23 cellular contexts compared by ENCODE assay signal in the genomic region with DNA sequence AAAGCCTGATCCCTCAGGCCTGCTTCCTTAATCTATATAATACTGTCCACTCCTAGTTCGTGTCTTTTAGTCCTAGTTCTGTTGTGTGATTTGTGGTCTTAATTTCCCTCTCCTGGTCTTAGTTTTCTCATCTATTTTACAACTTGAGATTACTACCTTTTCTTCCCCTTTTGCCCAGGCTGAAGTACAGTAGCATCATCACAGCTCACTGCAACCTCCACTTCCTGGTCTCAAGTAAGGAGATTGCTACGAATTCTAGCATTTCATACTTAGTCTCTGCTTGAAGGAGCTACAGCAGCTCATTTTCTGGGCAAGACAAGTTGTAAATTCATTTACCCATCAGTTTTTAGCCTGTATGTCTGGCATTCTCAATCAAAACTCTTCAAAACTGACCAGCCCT. TPM values are rescaled to one million over a fixed set of nuclear protein-coding genes. Genes with fewer than 3 reads are reported as not detected.
DNase-seq lines count a peak whose midpoint lies in the region; ATAC-seq, FAIRE-seq and TF ChIP-seq lines count a peak whose summit lies in the region.
"Had no signal": no experiment of that assay in that cellular context is flagged by ENCODE, and none has a peak within 500 bp of the region (broad histone marks: within the 10 kb centered on the region; RNA-seq: fewer than 3 reads in every experiment).

No MANE protein-coding gene starts in this region.

- peaks cover 79% of the 10 kb centered on the region for H3K79me2 ChIP-seq in PC-3 (ENCODE audit: low read length)

- no peak for FAIRE-seq in H54 (lab: Jason Lieb, UNC)

- CTCF ChIA-PET in PC-3 (lab: Charles Lee): no interaction called here
- CTCF ChIA-PET in activated CD8-positive, alpha-beta T cell treated with anti-CD3 and anti-CD28 coated beads, Interleukin-2, amount 10 ng/mL, durations not matched to agents 7 days and 5 days (lab: Charles Lee): interaction anchor here (1.3 kb wide), 1 partner anchor 43 kb away, joined by 3 read pairs; no protein-coding TSS in a partner anchor
- CTCF ChIA-PET in Caco-2 (lab: Charles Lee): no interaction called here

- TF ChIP-seq CTCF in PC-3 (conservative IDR thresholded peaks at IDR 0.05; ENCODE audit: low read depth, low read length) (no peak), foreskin keratinocyte (conservative IDR thresholded peaks at IDR 0.05) (no peak), Caco-2 (IDR thresholded peaks at IDR 0.05; ENCODE audit: insufficient read depth in 1 of 2, low read depth in 1 of 2, low read length in 1 of 2, severe bottlenecking in 1 of 2, unreplicated experiment in 1 of 2) (no peak)

- H4K20me1 ChIP-seq in PC-3 (ENCODE audit: low read length): peaks cover 3% of the 10 kb centered on the region; the same call in 1 of the 2 replicates

- no peak overlapping the region for H3K9ac ChIP-seq in PC-3 (ENCODE audit: low read length)

- POLR2A ChIA-PET in PC-3 (lab: Charles Lee; ENCODE audit: unreplicated experiment): no interaction called here
- POLR2A ChIA-PET in activated CD8-positive, alpha-beta T cell treated with anti-CD3 and anti-CD28 coated beads, Interleukin-2, amount 10 ng/mL, durations not matched to agents 7 days and 5 days (lab: Charles Lee): no interaction called here
- POLR2A ChIA-PET in Caco-2 (lab: Charles Lee): no interaction called here

- no peak for DNase-seq in activated naive CD4-positive, alpha-beta T cell (lab: John Stamatoyannopoulos, UW)
- DNase-seq in PC-3 (no peak), foreskin keratinocyte (no peak), H54 (ENCODE audit: insufficient read length, low spot score) (no peak), Caco-2 (no peak), medulla oblongata (ENCODE audit: extremely low spot score) (no peak)
- DNase-seq in activated CD8-positive, alpha-beta T cell treated with anti-CD3 and anti-CD28 coated beads, Interleukin-2, amount 10 ng/mL, durations not matched to agents 7 days and 5 days: no peak
- DNase-seq: ACHN; activated CD4-positive, alpha-beta T cell treated with anti-CD3 and anti-CD28 coated beads, Interleukin-2, amount 50 U/mL, for 4 hours; activated T-cell treated with anti-CD3 and anti-CD28 coated beads for 4 hours; body of pancreas; cortex of kidney; DMS79 treated with DMSO at 0.1 percent for 48 hours; left cardiac atrium; NCI-H146; nucleus accumbens; RPMI8226; stimulated activated naive CD4-positive, alpha-beta T cell; tibial artery had no signal

- H3K36me3 ChIP-seq in PC-3 (ENCODE audit: low read depth, low read length): no peaks in the 10 kb centered on the region
- H3K36me3 ChIP-seq in Caco-2 (ENCODE audit: control insufficient read depth, insufficient read depth, low read length): no peaks in the 10 kb centered on the region; the same call in 1 of the 2 replicates

- H3F3A ChIP-seq in PC-3 (ENCODE audit: low read length, unreplicated experiment): no peaks in the 10 kb centered on the region

- ATAC-seq in PC-3 (no peak), foreskin keratinocyte (no peak)
- no peak for ATAC-seq in activated CD8-positive, alpha-beta T cell treated with anti-CD3 and anti-CD28 coated beads, Interleukin-2, amount 10 ng/mL, durations not matched to agents 7 days and 5 days
- ATAC-seq: activated naive CD4-positive, alpha-beta T cell treated with anti-CD3 and anti-CD28 coated beads, Interleukin-2, amount 50 U/mL, for 72 hours; body of pancreas; left cardiac atrium had no signal

- H3K4me2 ChIP-seq in PC-3 (ENCODE audit: low read length): peak overlapping the region; percentile 15; the same call in 1 of the 2 replicates

- no peak overlapping the region for H3K4me3 ChIP-seq in PC-3 (ENCODE audit: low read length)
- H3K4me3 ChIP-seq in Caco-2 (ENCODE audit: low read depth, low read length): no peak overlapping the region
- H3K4me3 ChIP-seq: body of pancreas, right atrium auricular region, tibial artery had no signal

- H3K9me3 ChIP-seq in PC-3 (ENCODE audit: low read length) (no peaks in the 10 kb centered on the region), Caco-2 (no peaks in the 10 kb centered on the region)
- H3K9me3 ChIP-seq: body of pancreas, right atrium auricular region, tibial artery had no signal

- no TSS peak for BruUV-seq in PC-3 (replicated peaks; lab: Mats Ljungman, UMichigan)
- BruUV-seq in Caco-2 (replicated peaks; lab: Mats Ljungman, UMichigan): no TSS peak

- H3K9me2 ChIP-seq in PC-3 (replicated peaks; ENCODE audit: low read length): no peaks in the 10 kb centered on the region

- H3K4me1 Mint-ChIP-seq in activated naive CD4-positive, alpha-beta T cell treated with anti-CD3 and anti-CD28 coated beads, Interleukin-2, amount 50 U/mL, for 24 hours: peaks cover 71% of the 10 kb centered on the region
- H3K4me1 Mint-ChIP-seq in activated CD8-positive, alpha-beta T cell treated with anti-CD3 and anti-CD28 coated beads, Interleukin-2, amount 10 ng/mL, durations not matched to agents 7 days and 5 days (ENCODE audit: low read depth): peaks cover 29% of the 10 kb centered on the region
- peaks cover 23% of the 10 kb centered on the region for H3K4me1 Mint-ChIP-seq in Caco-2 (ENCODE audit: low read depth, unreplicated experiment)

- no peak for TF ChIP-seq POLR2A in H54 (IDR thresholded peaks at IDR 0.05; ENCODE audit: low read depth, low read length)

- H3K9me3 Mint-ChIP-seq in activated naive CD4-positive, alpha-beta T cell treated with anti-CD3 and anti-CD28 coated beads, Interleukin-2, amount 50 U/mL, for 24 hours: no peaks in the 10 kb centered on the region
- no peaks in the 10 kb centered on the region for H3K9me3 Mint-ChIP-seq in activated CD8-positive, alpha-beta T cell treated with anti-CD3 and anti-CD28 coated beads, Interleukin-2, amount 10 ng/mL, durations not matched to agents 7 days and 5 days (ENCODE audit: insufficient read depth)
- no peaks in the 10 kb centered on the region for H3K9me3 Mint-ChIP-seq in Caco-2 (ENCODE audit: unreplicated experiment)
- H3K9me3 Mint-ChIP-seq: CD14-positive monocyte had no signal

- peak overlapping the region; percentile 3 for H3K27ac Mint-ChIP-seq in activated naive CD4-positive, alpha-beta T cell treated with anti-CD3 and anti-CD28 coated beads, Interleukin-2, amount 50 U/mL, for 24 hours
- no peak overlapping the region for H3K27ac Mint-ChIP-seq in activated CD8-positive, alpha-beta T cell treated with anti-CD3 and anti-CD28 coated beads, Interleukin-2, amount 10 ng/mL, durations not matched to agents 7 days and 5 days
- H3K27ac Mint-ChIP-seq in Caco-2 (ENCODE audit: unreplicated experiment): no peak overlapping the region
- H3K27ac Mint-ChIP-seq: activated naive CD4-positive, alpha-beta T cell treated with anti-CD3 and anti-CD28 coated beads, Interleukin-2, amount 50 U/mL, for 72 hours; CD14-positive monocyte had no signal

- H3K36me3 Mint-ChIP-seq in activated naive CD4-positive, alpha-beta T cell treated with anti-CD3 and anti-CD28 coated beads, Interleukin-2, amount 50 U/mL, for 24 hours: peaks cover 16% of the 10 kb centered on the region
- peaks cover 22% of the 10 kb centered on the region for H3K36me3 Mint-ChIP-seq in activated CD8-positive, alpha-beta T cell treated with anti-CD3 and anti-CD28 coated beads, Interleukin-2, amount 10 ng/mL, durations not matched to agents 7 days and 5 days (ENCODE audit: low read depth)
- H3K36me3 Mint-ChIP-seq in Caco-2 (ENCODE audit: insufficient read depth, unreplicated experiment): no peaks in the 10 kb centered on the region

- peak overlapping the region; percentile 51 for H3K27ac ChIP-seq in PC-3 (ENCODE audit: low read length)
- peak overlapping the region; percentile 54 for H3K27ac ChIP-seq in foreskin keratinocyte
- H3K27ac ChIP-seq: body of pancreas, right atrium auricular region, tibial artery had no signal

- no peak overlapping the region for H3K4me3 Mint-ChIP-seq in activated naive CD4-positive, alpha-beta T cell treated with anti-CD3 and anti-CD28 coated beads, Interleukin-2, amount 50 U/mL, for 24 hours
- no peak overlapping the region for H3K4me3 Mint-ChIP-seq in activated CD8-positive, alpha-beta T cell treated with anti-CD3 and anti-CD28 coated beads, Interleukin-2, amount 10 ng/mL, durations not matched to agents 7 days and 5 days
- no peak overlapping the region for H3K4me3 Mint-ChIP-seq in Caco-2 (ENCODE audit: unreplicated experiment)
- H3K4me3 Mint-ChIP-seq: CD14-positive monocyte had no signal

- H3K4me1 ChIP-seq in PC-3 (ENCODE audit: insufficient read depth, low read length): peaks cover 35% of the 10 kb centered on the region
- H3K4me1 ChIP-seq in foreskin keratinocyte: peaks cover 39% of the 10 kb centered on the region
- peaks cover 25% of the 10 kb centered on the region for H3K4me1 ChIP-seq in Caco-2

- intact Hi-C loops in PC-3 (cut with micrococcal nuclease) (no loop called here), Caco-2 (cut with micrococcal nuclease; ENCODE audit: unreplicated experiment) (no loop called here)

- no peak overlapping the region for H2AFZ ChIP-seq in PC-3 (ENCODE audit: low read length)

- H3K27me3 ChIP-seq in PC-3 (ENCODE audit: low read length): no peaks in the 10 kb centered on the region
- no peaks in the 10 kb centered on the region for H3K27me3 ChIP-seq in foreskin keratinocyte
- no peaks in the 10 kb centered on the region for H3K27me3 ChIP-seq in Caco-2 (replicated peaks; ENCODE audit: control insufficient read depth, insufficient read depth, low read length)
- H3K27me3 ChIP-seq: body of pancreas, right atrium auricular region, tibial artery had no signal

- no peaks in the 10 kb centered on the region for H3K27me3 Mint-ChIP-seq in activated naive CD4-positive, alpha-beta T cell treated with anti-CD3 and anti-CD28 coated beads, Interleukin-2, amount 50 U/mL, for 24 hours
- H3K27me3 Mint-ChIP-seq in activated CD8-positive, alpha-beta T cell treated with anti-CD3 and anti-CD28 coated beads, Interleukin-2, amount 10 ng/mL, durations not matched to agents 7 days and 5 days (ENCODE audit: low read depth): no peaks in the 10 kb centered on the region
- no peaks in the 10 kb centered on the region for H3K27me3 Mint-ChIP-seq in Caco-2 (ENCODE audit: insufficient read depth, unreplicated experiment)

RNA-seq across cellular contexts. Expression of gene TRIM32, which starts 5.5 kb away (rescaled TPM):
- total RNA-seq in PC-3 (2014; rRNA removed): 8.1 and 11.6 TPM in 2 replicates
- 21.3 and 24.6 TPM in 2 replicates for total RNA-seq in foreskin keratinocyte
- polyA plus RNA-seq in foreskin keratinocyte: 9.0 and 10.0 TPM in 2 replicates
- 10 to 100 TPM; 17.5 to 18.2 TPM for total RNA-seq in activated CD8-positive, alpha-beta T cell treated with anti-CD3 and anti-CD28 coated beads, Interleukin-2, amount 10 ng/mL, durations not matched to agents 7 days and 5 days
- total RNA-seq in Caco-2 (2022): 20.3 and 22.3 TPM in 2 replicates
